Comparison of ENCODE assay signal across 10 cellular contexts in genomic region chr10:61691667-61692066, GRCh38. TPM values are rescaled to one million over a fixed set of nuclear protein-coding genes. Genes with fewer than 3 reads are reported as not detected.
"Had no signal": no experiment of that assay in that cellular context is flagged by ENCODE, and none has a peak within 500 bp of the region (broad histone marks: within the 10 kb centered on the region; RNA-seq: fewer than 3 reads in every experiment).

No MANE protein-coding gene starts in this region.

RNA-seq across cellular contexts. Expression of gene CABCOCO1, which starts 28.9 kb away (rescaled TPM):
- total RNA-seq: left cardiac atrium; left colon; left lobe of liver; left ventricle myocardium inferior; left ventricle myocardium superior; lung microvascular endothelial cell; mammary epithelial cell; mononuclear cell; naive thymus-derived CD4-positive, alpha-beta T cell had no signal
- polyA plus RNA-seq: immature natural killer cell; mammary epithelial cell; naive thymus-derived CD4-positive, alpha-beta T cell had no signal
